In genomic region chr7:154304740-154305679, GRCh38 we compare ENCODE assay signal across 12 cellular contexts.
A peak's percentile ranks its signal among the peaks of the same experiment; 100 is the strongest.
DNase-seq lines count a peak whose midpoint lies in the region; ATAC-seq and TF ChIP-seq lines count a peak whose summit lies in the region.
"Had no signal": no experiment of that assay in that cellular context is flagged by ENCODE, and none has a peak within 500 bp of the region (broad histone marks: within the 10 kb centered on the region; RNA-seq: fewer than 3 reads in every experiment).

No MANE protein-coding gene starts in this region.

- no peaks in the 10 kb centered on the region for H3K9me3 ChIP-seq in ectodermal cell (ENCODE audit: control insufficient read depth, low read length)
- H3K9me3 ChIP-seq: transverse colon had no signal

- H3K36me3 Mint-ChIP-seq in nephron progenitor cell (ENCODE audit: low read depth), result no peaks in the 10 kb centered on the region
- no peaks in the 10 kb centered on the region for H3K36me3 Mint-ChIP-seq in activated T-helper 2 cell treated with anti-CD3 and anti-CD28 coated beads, Interferon-gamma antibody, Interleukin-2, Interleukin-4, amounts not matched to agents 10 μg/mL and 5 μg/mL and 100 μg/mL, durations not matched to agents 14 hours and 24 hours and 36 hours (ENCODE audit: low read depth)
- H3K36me3 Mint-ChIP-seq in activated T-helper 1 cell treated with anti-CD3 and anti-CD28 coated beads, Interleukin-12 subunit alpha, Interleukin-12 subunit beta, Interleukin-2, Interleukin-4 antibody, amounts not matched to agents 30 ng/mL and 10 ng/mL and 1 ng/mL, durations not matched to agents 14 hours and 24 hours and 36 hours (ENCODE audit: low read depth), result no peaks in the 10 kb centered on the region

- peaks cover 15% of the 10 kb centered on the region for H3K4me1 Mint-ChIP-seq in nephron progenitor cell
- H3K4me1 Mint-ChIP-seq in activated T-helper 2 cell treated with anti-CD3 and anti-CD28 coated beads, Interferon-gamma antibody, Interleukin-2, Interleukin-4, amounts not matched to agents 10 μg/mL and 5 μg/mL and 100 μg/mL, durations not matched to agents 14 hours and 24 hours and 36 hours (ENCODE audit: low read depth), result no peaks in the 10 kb centered on the region
- no peaks in the 10 kb centered on the region for H3K4me1 Mint-ChIP-seq in activated T-helper 1 cell treated with anti-CD3 and anti-CD28 coated beads, Interleukin-12 subunit alpha, Interleukin-12 subunit beta, Interleukin-2, Interleukin-4 antibody, amounts not matched to agents 30 ng/mL and 10 ng/mL and 1 ng/mL, durations not matched to agents 14 hours and 24 hours and 36 hours (ENCODE audit: low read depth)

- peak; percentile 27 for DNase-seq in Daoy (ENCODE audit: low read depth)
- peak; percentile 30 to 44 for DNase-seq in NCI-H1930 (lab: John Stamatoyannopoulos, UW)
- peak; percentile 62 for DNase-seq in nephron progenitor cell
- DNase-seq in NCI-H2196 (lab: John Stamatoyannopoulos, UW; ENCODE audit: unreplicated experiment), result no peak
- DNase-seq in activated T-helper 2 cell treated with anti-CD3 and anti-CD28 coated beads, Interferon-gamma antibody, Interleukin-2, Interleukin-4, amounts not matched to agents 10 μg/mL and 5 μg/mL and 100 μg/mL, durations not matched to agents 14 hours and 24 hours and 36 hours (ENCODE audit: low spot score), result no peak
- DNase-seq in activated T-helper 1 cell treated with anti-CD3 and anti-CD28 coated beads, Interleukin-12 subunit alpha, Interleukin-12 subunit beta, Interleukin-2, Interleukin-4 antibody, amounts not matched to agents 30 ng/mL and 10 ng/mL and 1 ng/mL, durations not matched to agents 14 hours and 24 hours and 36 hours (ENCODE audit: low spot score), result no peak
- DNase-seq: activated naive CD4-positive, alpha-beta T cell treated with anti-CD3 and anti-CD28 coated beads for 36 hours; IMR-90; transverse colon had no signal

- H3K36me3 ChIP-seq in ectodermal cell (ENCODE audit: control insufficient read depth, insufficient read depth, low read length), result no peaks in the 10 kb centered on the region
- H3K36me3 ChIP-seq: transverse colon had no signal

- WGBS in ectodermal cell, 2 experiments, result 13 to 15% methylated on average over 57 of the region's 57 CpGs

- H3K27ac Mint-ChIP-seq in nephron progenitor cell, result no peak overlapping the region
- no peak overlapping the region for H3K27ac Mint-ChIP-seq in activated T-helper 2 cell treated with anti-CD3 and anti-CD28 coated beads, Interferon-gamma antibody, Interleukin-2, Interleukin-4, amounts not matched to agents 10 μg/mL and 5 μg/mL and 100 μg/mL, durations not matched to agents 14 hours and 24 hours and 36 hours
- no peak overlapping the region for H3K27ac Mint-ChIP-seq in activated T-helper 1 cell treated with anti-CD3 and anti-CD28 coated beads, Interleukin-12 subunit alpha, Interleukin-12 subunit beta, Interleukin-2, Interleukin-4 antibody, amounts not matched to agents 30 ng/mL and 10 ng/mL and 1 ng/mL, durations not matched to agents 14 hours and 24 hours and 36 hours
- H3K27ac Mint-ChIP-seq: activated naive CD4-positive, alpha-beta T cell treated with anti-CD3 and anti-CD28 coated beads for 36 hours had no signal

- peaks cover 8% of the 10 kb centered on the region for H3K4me1 ChIP-seq in ectodermal cell (ENCODE audit: control insufficient read depth, insufficient read depth, low read length)
- H3K4me1 ChIP-seq: transverse colon had no signal

- H3K27me3 ChIP-seq in ectodermal cell (ENCODE audit: control insufficient read depth, insufficient read depth, low read length, poor library complexity, severe bottlenecking), result peaks cover 11% of the 10 kb centered on the region
- H3K27me3 ChIP-seq: transverse colon had no signal

- H3K9me3 Mint-ChIP-seq in nephron progenitor cell, result no peaks in the 10 kb centered on the region
- H3K9me3 Mint-ChIP-seq in activated T-helper 2 cell treated with anti-CD3 and anti-CD28 coated beads, Interferon-gamma antibody, Interleukin-2, Interleukin-4, amounts not matched to agents 10 μg/mL and 5 μg/mL and 100 μg/mL, durations not matched to agents 14 hours and 24 hours and 36 hours, result peaks cover 8% of the 10 kb centered on the region
- peaks cover 4% of the 10 kb centered on the region for H3K9me3 Mint-ChIP-seq in activated T-helper 1 cell treated with anti-CD3 and anti-CD28 coated beads, Interleukin-12 subunit alpha, Interleukin-12 subunit beta, Interleukin-2, Interleukin-4 antibody, amounts not matched to agents 30 ng/mL and 10 ng/mL and 1 ng/mL, durations not matched to agents 14 hours and 24 hours and 36 hours
- H3K9me3 Mint-ChIP-seq: activated naive CD4-positive, alpha-beta T cell treated with anti-CD3 and anti-CD28 coated beads for 36 hours had no signal

- peak overlapping the region; percentile 37 for H3K4me3 ChIP-seq in ectodermal cell (ENCODE audit: insufficient read depth, low read depth, low read length)
- H3K4me3 ChIP-seq: transverse colon had no signal

- H3K4me3 Mint-ChIP-seq in nephron progenitor cell, result peak overlapping the region; percentile 74
- no peak overlapping the region for H3K4me3 Mint-ChIP-seq in activated T-helper 2 cell treated with anti-CD3 and anti-CD28 coated beads, Interferon-gamma antibody, Interleukin-2, Interleukin-4, amounts not matched to agents 10 μg/mL and 5 μg/mL and 100 μg/mL, durations not matched to agents 14 hours and 24 hours and 36 hours (ENCODE audit: low read depth)
- no peak overlapping the region for H3K4me3 Mint-ChIP-seq in activated T-helper 1 cell treated with anti-CD3 and anti-CD28 coated beads, Interleukin-12 subunit alpha, Interleukin-12 subunit beta, Interleukin-2, Interleukin-4 antibody, amounts not matched to agents 30 ng/mL and 10 ng/mL and 1 ng/mL, durations not matched to agents 14 hours and 24 hours and 36 hours
- H3K4me3 Mint-ChIP-seq: activated naive CD4-positive, alpha-beta T cell treated with anti-CD3 and anti-CD28 coated beads for 36 hours had no signal

- intact Hi-C loops in activated T-helper 2 cell treated with anti-CD3 and anti-CD28 coated beads, Interferon-gamma antibody, Interleukin-2, Interleukin-4, amounts not matched to agents 10 μg/mL and 5 μg/mL and 100 μg/mL, durations not matched to agents 14 hours and 24 hours and 36 hours (cut with micrococcal nuclease), result no loop called here
- intact Hi-C loops in activated T-helper 1 cell treated with anti-CD3 and anti-CD28 coated beads, Interleukin-12 subunit alpha, Interleukin-12 subunit beta, Interleukin-2, Interleukin-4 antibody, amounts not matched to agents 30 ng/mL and 10 ng/mL and 1 ng/mL, durations not matched to agents 14 hours and 24 hours and 36 hours (cut with micrococcal nuclease), result no loop called here

- peaks cover 45% of the 10 kb centered on the region for H3K27me3 Mint-ChIP-seq in nephron progenitor cell (ENCODE audit: low read depth, poor library complexity)
- H3K27me3 Mint-ChIP-seq in activated T-helper 2 cell treated with anti-CD3 and anti-CD28 coated beads, Interferon-gamma antibody, Interleukin-2, Interleukin-4, amounts not matched to agents 10 μg/mL and 5 μg/mL and 100 μg/mL, durations not matched to agents 14 hours and 24 hours and 36 hours (ENCODE audit: low read depth), result no peaks in the 10 kb centered on the region
- no peaks in the 10 kb centered on the region for H3K27me3 Mint-ChIP-seq in activated T-helper 1 cell treated with anti-CD3 and anti-CD28 coated beads, Interleukin-12 subunit alpha, Interleukin-12 subunit beta, Interleukin-2, Interleukin-4 antibody, amounts not matched to agents 30 ng/mL and 10 ng/mL and 1 ng/mL, durations not matched to agents 14 hours and 24 hours and 36 hours (ENCODE audit: insufficient read depth)

- H3K27ac ChIP-seq in ectodermal cell (ENCODE audit: insufficient read depth, low read depth, low read length, poor library complexity, severe bottlenecking), result no peak overlapping the region
- H3K27ac ChIP-seq: epithelial cell of prostate, transverse colon had no signal

- no peak for TF ChIP-seq CTCF in nephron progenitor cell (IDR thresholded peaks at IDR 0.05)

- no peak for ATAC-seq in GM21526 (IDR thresholded peaks at IDR 0.05; ENCODE audit: low FRiP score, unreplicated experiment)

Comparison
In these comparisons a context has a peak if more than half of its experiments do, and no peak if none do; other contexts are left out.
1. DNase-seq: peak in Daoy (single experiment), NCI-H1930 (2 of 2) and nephron progenitor cell (single experiment); none in NCI-H2196 (single experiment), activated T-helper 2 cell treated with anti-CD3 and anti-CD28 coated beads, Interferon-gamma antibody, Interleukin-2, Interleukin-4, amounts not matched to agents 10 μg/mL and 5 μg/mL and 100 μg/mL, durations not matched to agents 14 hours and 24 hours and 36 hours (single experiment) and activated T-helper 1 cell treated with anti-CD3 and anti-CD28 coated beads, Interleukin-12 subunit alpha, Interleukin-12 subunit beta, Interleukin-2, Interleukin-4 antibody, amounts not matched to agents 30 ng/mL and 10 ng/mL and 1 ng/mL, durations not matched to agents 14 hours and 24 hours and 36 hours (single experiment).